Comparison of ENCODE assay signal across 13 cellular contexts in the genomic region with DNA sequence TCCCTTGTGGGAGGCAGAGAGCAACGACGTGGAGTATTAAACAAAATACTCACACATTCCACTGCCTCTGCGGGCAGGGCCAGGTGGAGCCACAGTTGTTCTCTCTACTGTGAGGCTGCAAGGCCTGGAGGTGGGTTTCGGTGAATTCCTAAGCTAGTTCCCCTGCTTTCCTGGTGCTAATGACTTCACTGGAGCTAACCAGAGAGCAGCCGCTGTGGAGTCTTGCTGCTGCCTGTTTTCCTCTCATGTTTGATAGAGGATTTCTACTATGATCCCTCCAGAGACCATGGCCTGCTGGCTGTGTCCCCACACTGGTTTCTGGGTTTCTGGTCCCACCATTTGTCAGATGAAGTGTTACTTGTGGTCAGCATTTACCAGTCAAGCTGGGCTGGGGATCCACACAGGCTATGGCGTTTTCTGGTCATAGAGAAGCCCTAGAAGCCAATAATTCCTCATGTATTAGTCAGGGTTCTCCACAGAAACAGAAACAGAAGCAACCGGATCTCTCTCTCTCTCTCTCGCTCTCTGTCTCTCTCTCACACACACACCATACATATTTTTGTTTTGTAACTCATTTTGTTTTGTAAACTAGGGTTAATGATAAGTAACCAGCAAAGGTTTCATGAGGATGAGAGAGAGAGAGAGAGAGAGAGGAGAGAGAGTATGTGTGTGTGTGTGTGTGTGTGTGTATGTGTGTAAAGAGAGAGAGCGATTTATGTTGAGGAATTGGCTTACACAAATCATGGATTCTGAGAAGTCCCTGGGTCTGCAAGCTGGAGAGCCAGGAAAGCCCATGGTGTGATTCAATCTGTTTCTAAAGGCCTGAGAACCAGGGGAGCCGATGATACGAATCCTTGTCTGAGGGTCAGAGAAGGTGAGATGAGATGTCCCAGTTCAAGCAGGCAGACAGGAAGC.
DNase-seq lines count a peak whose midpoint lies in the region; ATAC-seq and TF ChIP-seq lines count a peak whose summit lies in the region.
"Had no signal": no experiment of that assay in that cellular context is flagged by ENCODE, and none has a peak within 500 bp of the region (broad histone marks: within the 10 kb centered on the region; RNA-seq: fewer than 3 reads in every experiment).

No MANE protein-coding gene starts in this region.

- no peaks in the 10 kb centered on the region for H3K36me3 ChIP-seq in mammary epithelial cell (ENCODE audit: insufficient read depth, low read length)
- no peaks in the 10 kb centered on the region for H3K36me3 ChIP-seq in tibial artery
- H3K36me3 ChIP-seq: cardiac muscle cell, prostate gland had no signal

- CTCF ChIA-PET in mammary epithelial cell (lab: Charles Lee; ENCODE audit: low non-redundant PET) = no interaction called here

- H4K20me1 ChIP-seq in mammary epithelial cell (ENCODE audit: insufficient read depth, low read length) = no peaks in the 10 kb centered on the region

- H3K4me1 ChIP-seq in mammary epithelial cell (ENCODE audit: insufficient read depth, low read length) (peaks cover 9% of the 10 kb centered on the region), tibial artery (peaks cover 3 to 33% (median 24%) of the 10 kb centered on the region in 4 donors)

- intact Hi-C loops in mammary epithelial cell (cut with micrococcal nuclease) = no loop called here
- intact Hi-C loops in tibial artery (cut with DNase I; ENCODE audit: low total_unique reads) = no loop called here

- WGBS in mammary epithelial cell (ENCODE audit: low coverage, missing lambda C conversion rate) = 77% methylated on average over 11 of the region's 11 CpGs

- H3K9ac ChIP-seq in mammary epithelial cell (ENCODE audit: insufficient read depth, low read length) = no peak overlapping the region
- H3K9ac ChIP-seq: KMS-11 had no signal

- DNase-seq in DMS53 (lab: John Stamatoyannopoulos, UW) (peak; percentile 13), DMS53 treated with DMSO at 0.1 percent for 48 hours (lab: John Stamatoyannopoulos, UW; ENCODE audit: unreplicated experiment) (no peak), mammary epithelial cell (peak; percentile 79), kidney tubule cell (ENCODE audit: low spot score) (peak; percentile 88), tibial artery (no peak), germinal center (ENCODE audit: low spot score) (no peak)
- no peak for DNase-seq in activated CD8-positive, alpha-beta memory T cell treated with anti-CD3 and anti-CD28 coated beads, Interleukin-2, amount 50 U/mL, for 48 hours
- DNase-seq: NCI-H774 had no signal

- ATAC-seq in GM19328 (IDR thresholded peaks at IDR 0.05; ENCODE audit: unreplicated experiment) = no peak

- dilution Hi-C loops in mammary epithelial cell (cut with HindIII; ENCODE audit: low sequenced_read_pairs) = no loop called here

- H3K4me3 ChIP-seq in mammary epithelial cell (replicated peaks in 1 of 3; ENCODE audit: insufficient read depth in 1 of 3, low read depth in 2 of 3, low read length in 3 of 3) (no peak overlapping the region), tibial artery (no peak overlapping the region)
- H3K4me3 ChIP-seq: cardiac muscle cell, prostate gland had no signal

- TF ChIP-seq CTCF in mammary epithelial cell (conservative IDR thresholded peaks at IDR 0.05 in 1 of 2, IDR thresholded peaks at IDR 0.05 in 1 of 2; ENCODE audit: extremely low read depth in 1 of 2, insufficient read depth in 1 of 2, low read depth in 1 of 2, low read length in 2 of 2) = no peak
- TF ChIP-seq CTCF in tibial artery (IDR thresholded peaks at IDR 0.05) = no peak

- H3K27me3 ChIP-seq in mammary epithelial cell (ENCODE audit: insufficient read depth, low read length) (no peaks in the 10 kb centered on the region), tibial artery (no peaks in the 10 kb centered on the region)
- H3K27me3 ChIP-seq: cardiac muscle cell had no signal

- H3K27ac ChIP-seq in mammary epithelial cell (ENCODE audit: insufficient read depth, low read depth, low read length) = peak overlapping the region; percentile 3
- H3K27ac ChIP-seq in tibial artery = peak overlapping the region; percentile 75 to 76
- H3K27ac ChIP-seq: 22Rv1, cardiac muscle cell, KMS-11, prostate gland had no signal

- H3K79me2 ChIP-seq in mammary epithelial cell (ENCODE audit: insufficient read depth, low read length) = no peaks in the 10 kb centered on the region

- H3K9me3 ChIP-seq in mammary epithelial cell (replicated peaks; ENCODE audit: insufficient read depth, low read length) = no peaks in the 10 kb centered on the region
- H3K9me3 ChIP-seq in tibial artery = no peaks in the 10 kb centered on the region
- H3K9me3 ChIP-seq: prostate gland had no signal

- in situ Hi-C loops in mammary epithelial cell (cut with MboI; ENCODE audit: low sequenced_read_pairs in 2 of 2) = no loop called here

- peak overlapping the region; percentile 12 for H3K4me2 ChIP-seq in mammary epithelial cell (ENCODE audit: insufficient read depth, low read depth, low read length)
- H3K4me2 ChIP-seq: KMS-11 had no signal

- peak overlapping the region; percentile 25 for H2AFZ ChIP-seq in mammary epithelial cell (ENCODE audit: low read depth, low read length)

- no TSS peak for BruUV-seq in mammary epithelial cell (replicated peaks; lab: Mats Ljungman, UMichigan)

Comparison
In these comparisons a context has a peak if more than half of its experiments do, and no peak if none do; other contexts are left out.
1. DNase-seq: peak in DMS53 (single experiment), mammary epithelial cell (single experiment) and kidney tubule cell (single experiment); none in DMS53 treated with DMSO at 0.1 percent for 48 hours (single experiment), tibial artery (0 of 2), germinal center (single experiment) and activated CD8-positive, alpha-beta memory T cell treated with anti-CD3 and anti-CD28 coated beads, Interleukin-2, amount 50 U/mL, for 48 hours (single experiment).